Comparison of ENCODE assay signal across 29 cellular contexts in genomic region chr17:61738249-61738648, GRCh38.
"Had no signal": no experiment of that assay in that cellular context is flagged by ENCODE, and none has a peak within 500 bp of the region (broad histone marks: within the 10 kb centered on the region; RNA-seq: fewer than 3 reads in every experiment).

No MANE protein-coding gene starts in this region.

- H3K4me1 ChIP-seq: colonic mucosa, esophagus muscularis mucosa, esophagus squamous epithelium, gastrocnemius medialis, gastroesophageal sphincter, heart left ventricle, heart right ventricle had no signal

- H3K36me3 ChIP-seq: colonic mucosa, esophagus muscularis mucosa, gastrocnemius medialis, gastroesophageal sphincter, heart left ventricle, heart right ventricle had no signal

- H3K9me3 ChIP-seq: colonic mucosa, gastrocnemius medialis had no signal

- H3K27me3 ChIP-seq: colonic mucosa, dorsolateral prefrontal cortex, esophagus muscularis mucosa, esophagus squamous epithelium, foreskin keratinocyte, gastrocnemius medialis, gastroesophageal sphincter, heart left ventricle, heart right ventricle had no signal

- DNase-seq: colonic mucosa; cortex of kidney; dermis blood vessel endothelial cell; dorsolateral prefrontal cortex; effector CD4-positive, alpha-beta T cell; effector CD8-positive, alpha-beta T cell; effector memory CD4-positive, alpha-beta T cell; effector memory CD8-positive, alpha-beta T cell; endodermal cell; erythroblast; esophagus squamous epithelium; foreskin fibroblast; foreskin melanocyte; gastrocnemius medialis; glutamatergic neuron; head of caudate nucleus; heart left ventricle; heart right ventricle had no signal

- H3K27ac ChIP-seq: colonic mucosa, coronary artery, dorsolateral prefrontal cortex, epithelial cell of prostate, esophagus muscularis mucosa, esophagus squamous epithelium, foreskin keratinocyte, gastrocnemius medialis, gastroesophageal sphincter, heart left ventricle, heart right ventricle had no signal

- H3K4me3 Mint-ChIP-seq: dendritic cell treated with granulocyte-macrophage colony-stimulating factor and Interleukin-4, amounts not matched to agents 40 ng/mL and 50 ng/mL, for 4 days; effector memory CD8-positive, alpha-beta T cell; endodermal cell had no signal

- ATAC-seq: effector memory CD8-positive, alpha-beta T cell; esophagus mucosa; foreskin keratinocyte; gastrocnemius medialis; gastroesophageal sphincter; heart left ventricle; heart right ventricle had no signal

- H3K4me1 Mint-ChIP-seq: endodermal cell had no signal

- H3K4me3 ChIP-seq: colonic mucosa, coronary artery, dorsolateral prefrontal cortex, esophagus muscularis mucosa, esophagus squamous epithelium, gastrocnemius medialis, gastroesophageal sphincter, heart left ventricle, heart right ventricle had no signal

- H3K27me3 Mint-ChIP-seq: dendritic cell treated with granulocyte-macrophage colony-stimulating factor and Interleukin-4, amounts not matched to agents 40 ng/mL and 50 ng/mL, for 4 days; effector memory CD8-positive, alpha-beta T cell had no signal

- H3K27ac Mint-ChIP-seq: dendritic cell treated with granulocyte-macrophage colony-stimulating factor and Interleukin-4, amounts not matched to agents 40 ng/mL and 50 ng/mL, for 4 days; effector memory CD8-positive, alpha-beta T cell; endodermal cell had no signal

- FAIRE-seq: colon, endometrium, endothelial cell of umbilical vein, frontal cortex had no signal
